In the genomic region with DNA sequence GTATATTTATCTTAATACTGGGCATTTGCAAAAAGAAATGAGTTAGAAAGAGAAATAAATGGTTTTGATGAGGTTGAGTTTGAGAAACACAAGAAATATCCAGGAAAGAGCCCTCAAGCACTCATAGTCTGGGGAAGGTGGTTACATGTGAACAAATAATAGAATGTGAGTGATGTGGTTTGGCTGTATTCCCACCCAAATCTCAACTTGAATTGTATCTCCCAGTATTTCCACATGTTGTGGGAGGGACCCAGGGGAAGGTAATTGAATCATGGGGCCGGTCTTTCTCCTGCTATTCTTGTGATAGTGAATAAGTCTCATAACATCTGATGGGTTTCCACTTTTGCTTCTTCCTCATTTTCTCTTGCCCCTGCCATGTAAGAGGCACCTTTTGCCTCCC, we compare ENCODE assay signal across 21 cellular contexts.
DNase-seq lines count a peak whose midpoint lies in the region; ATAC-seq, FAIRE-seq and TF ChIP-seq lines count a peak whose summit lies in the region.
"Had no signal": no experiment of that assay in that cellular context is flagged by ENCODE, and none has a peak within 500 bp of the region (broad histone marks: within the 10 kb centered on the region; RNA-seq: fewer than 3 reads in every experiment).

No MANE protein-coding gene starts in this region.

- CTCF ChIA-PET in mammary epithelial cell (lab: Charles Lee; ENCODE audit: low non-redundant PET): no interaction called here

- H2AFZ ChIP-seq in mammary epithelial cell (ENCODE audit: low read depth, low read length): no peak overlapping the region
- no peak overlapping the region for H2AFZ ChIP-seq in keratinocyte (ENCODE audit: control insufficient read depth, low read length)

- H3K9me1 ChIP-seq in keratinocyte (ENCODE audit: control insufficient read depth, extremely low read depth, insufficient read depth, low read length): no peaks in the 10 kb centered on the region

- 0% methylated on average over 1 of the region's 1 CpG for WGBS in mammary epithelial cell (ENCODE audit: low coverage, missing lambda C conversion rate)
- 92 to 95% methylated on average over 1 of the region's 1 CpG for WGBS in body of pancreas, 2 donors

- TF ChIP-seq POLR2A in body of pancreas (IDR thresholded peaks at IDR 0.05): no peak

- ATAC-seq in HG03460 (IDR thresholded peaks at IDR 0.05; ENCODE audit: unreplicated experiment) (no peak), HG03521 (IDR thresholded peaks at IDR 0.05; ENCODE audit: unreplicated experiment) (no peak), body of pancreas (no peak)
- ATAC-seq: heart right ventricle, Right ventricle myocardium inferior, T-cell had no signal

- no peak overlapping the region for H3K4me2 ChIP-seq in mammary epithelial cell (ENCODE audit: insufficient read depth, low read depth, low read length)
- no peak overlapping the region for H3K4me2 ChIP-seq in keratinocyte (ENCODE audit: control insufficient read depth, extremely low read depth, insufficient read depth, low read depth, low read length)

- no peaks in the 10 kb centered on the region for H3K79me2 ChIP-seq in mammary epithelial cell (ENCODE audit: insufficient read depth, low read length)
- H3K79me2 ChIP-seq in keratinocyte (ENCODE audit: control insufficient read depth, insufficient read depth, low read length): no peaks in the 10 kb centered on the region

- DNase-seq in AG09319 (ENCODE audit: extremely low read depth, low read depth) (peak; percentile 80), M059J (ENCODE audit: low read depth) (peak; percentile 91), mammary epithelial cell (peak; percentile 89), keratinocyte (ENCODE audit: low read depth, low spot score) (no peak), body of pancreas (no peak)
- DNase-seq in activated T-cell treated with anti-CD3 and anti-CD28 coated beads, Interleukin-2, amount 50 U/mL, for 48 hours: no peak
- DNase-seq: activated CD4-positive, alpha-beta T cell treated with anti-CD3 and anti-CD28 coated beads, Interleukin-2, amount 50 U/mL, for 4 hours; activated naive CD4-positive, alpha-beta T cell treated with anti-CD3 and anti-CD28 coated beads for 36 hours; DMS153; heart right ventricle; islet precursor cell; MV-4-11; NCI-H2029; T-cell; transverse colon had no signal

- H3K27ac ChIP-seq in mammary epithelial cell (ENCODE audit: insufficient read depth, low read depth, low read length) (no peak overlapping the region), keratinocyte (ENCODE audit: control insufficient read depth, insufficient read depth, low read length) (no peak overlapping the region), body of pancreas (no peak overlapping the region)
- H3K27ac ChIP-seq: ascending aorta, heart right ventricle, right atrium auricular region, VCaP had no signal

- dilution Hi-C loops in mammary epithelial cell (cut with HindIII; ENCODE audit: low sequenced_read_pairs): no loop called here
- dilution Hi-C loops in keratinocyte (cut with MboI; ENCODE audit: extremely low pct_ligation_motif_present, low sequenced_read_pairs): no loop called here

- FAIRE-seq in keratinocyte (lab: Jason Lieb, UNC): peak; percentile 80

- in situ Hi-C loops in mammary epithelial cell (cut with MboI; ENCODE audit: low sequenced_read_pairs in 2 of 2): no loop called here

- no peak overlapping the region for H3K9ac ChIP-seq in mammary epithelial cell (ENCODE audit: insufficient read depth, low read length)
- no peak overlapping the region for H3K9ac ChIP-seq in keratinocyte (ENCODE audit: control insufficient read depth, extremely low read depth, insufficient read depth, low read length)

- no peaks in the 10 kb centered on the region for H3K36me3 ChIP-seq in mammary epithelial cell (ENCODE audit: insufficient read depth, low read length)
- no peaks in the 10 kb centered on the region for H3K36me3 ChIP-seq in keratinocyte (ENCODE audit: control insufficient read depth in 2 of 2, extremely low read depth in 1 of 2, insufficient read depth in 2 of 2, low read length in 2 of 2)
- H3K36me3 ChIP-seq in body of pancreas (replicated peaks in 1 of 2; ENCODE audit: insufficient read depth in 1 of 2, low read depth in 2 of 2): no peaks in the 10 kb centered on the region
- H3K36me3 ChIP-seq: ascending aorta, heart right ventricle, right atrium auricular region, transverse colon had no signal

- intact Hi-C loops in mammary epithelial cell (cut with micrococcal nuclease): no loop called here
- intact Hi-C loops in body of pancreas (cut with DNase I): no loop called here

- no peaks in the 10 kb centered on the region for H3K9me3 ChIP-seq in mammary epithelial cell (replicated peaks; ENCODE audit: insufficient read depth, low read length)
- no peaks in the 10 kb centered on the region for H3K9me3 ChIP-seq in keratinocyte (ENCODE audit: control insufficient read depth, low read depth, low read length)
- H3K9me3 ChIP-seq in body of pancreas: peaks cover 0 to 5% (median 0%) of the 10 kb centered on the region in 3 donors
- H3K9me3 ChIP-seq: ascending aorta had no signal

- BruUV-seq in mammary epithelial cell (replicated peaks; lab: Mats Ljungman, UMichigan): no TSS peak

- peaks cover 6% of the 10 kb centered on the region for H3K4me1 ChIP-seq in mammary epithelial cell (ENCODE audit: insufficient read depth, low read length)
- H3K4me1 ChIP-seq in keratinocyte (ENCODE audit: control insufficient read depth, extremely low read depth, insufficient read depth, low read length): peaks cover 3% of the 10 kb centered on the region
- H3K4me1 ChIP-seq in body of pancreas: no peaks in the 10 kb centered on the region
- H3K4me1 ChIP-seq: heart right ventricle, right atrium auricular region had no signal

- no peak for TF ChIP-seq CTCF in AG09319 (IDR thresholded peaks at IDR 0.05; ENCODE audit: low read depth, low read length)
- TF ChIP-seq CTCF in mammary epithelial cell (conservative IDR thresholded peaks at IDR 0.05 in 1 of 2, IDR thresholded peaks at IDR 0.05 in 1 of 2; ENCODE audit: extremely low read depth in 1 of 2, insufficient read depth in 1 of 2, low read depth in 1 of 2, low read length in 2 of 2): no peak
- no peak for TF ChIP-seq CTCF in keratinocyte (optimal IDR thresholded peaks at IDR 0.05 in 1 of 3, IDR thresholded peaks at IDR 0.05 in 1 of 3, conservative IDR thresholded peaks at IDR 0.05 in 1 of 3; ENCODE audit: extremely low read depth in 1 of 3, insufficient read depth in 2 of 3, low read length in 3 of 3)
- TF ChIP-seq CTCF in body of pancreas (IDR thresholded peaks at IDR 0.05): no peak

- H4K20me1 ChIP-seq in mammary epithelial cell (ENCODE audit: insufficient read depth, low read length) (no peaks in the 10 kb centered on the region), keratinocyte (ENCODE audit: control insufficient read depth, extremely low read depth, insufficient read depth, low read length) (no peaks in the 10 kb centered on the region)

- H3K4me3 ChIP-seq in mammary epithelial cell (replicated peaks in 1 of 3; ENCODE audit: insufficient read depth in 1 of 3, low read depth in 2 of 3, low read length in 3 of 3) (no peak overlapping the region), keratinocyte (ENCODE audit: control insufficient read depth in 2 of 3, extremely low read depth in 1 of 3, insufficient read depth in 2 of 3, low read depth in 1 of 3, low read length in 3 of 3) (no peak overlapping the region), body of pancreas (no peak overlapping the region)
- H3K4me3 ChIP-seq: ascending aorta, heart right ventricle, right atrium auricular region, transverse colon had no signal

- H3K27me3 ChIP-seq in mammary epithelial cell (ENCODE audit: insufficient read depth, low read length): peaks cover 2% of the 10 kb centered on the region
- no peaks in the 10 kb centered on the region for H3K27me3 ChIP-seq in keratinocyte (ENCODE audit: control insufficient read depth, extremely low read depth, insufficient read depth, low read length)
- no peaks in the 10 kb centered on the region for H3K27me3 ChIP-seq in body of pancreas
- H3K27me3 ChIP-seq: ascending aorta, heart right ventricle, right atrium auricular region, transverse colon had no signal

Comparison
In these comparisons a context has a peak if more than half of its experiments do, and no peak if none do; other contexts are left out.
1. DNase-seq: peak in AG09319 (single experiment), M059J (single experiment) and mammary epithelial cell (single experiment); none in keratinocyte (single experiment), activated T-cell treated with anti-CD3 and anti-CD28 coated beads, Interleukin-2, amount 50 U/mL, for 48 hours (0 of 2) and body of pancreas (0 of 4).